8 cellular contexts compared by ENCODE assay signal in genomic region chr18:74598350-74599001, GRCh38. TPM values are rescaled to one million over a fixed set of nuclear protein-coding genes. Genes with fewer than 3 reads are reported as not detected.
DNase-seq lines count a peak whose midpoint lies in the region; ATAC-seq and TF ChIP-seq lines count a peak whose summit lies in the region.

No MANE protein-coding gene starts in this region.

- H2AFZ ChIP-seq in OCI-LY1 (ENCODE audit: low read length) (no peak overlapping the region), neuron (ENCODE audit: low read depth, low read length) (peak overlapping the region; percentile 98)

- peaks cover 20% of the 10 kb centered on the region for H3K79me2 ChIP-seq in OCI-LY1 (ENCODE audit: insufficient read depth, low read length)

- no peaks in the 10 kb centered on the region for H4K20me1 ChIP-seq in OCI-LY1 (ENCODE audit: insufficient read depth, low read length)

- no peaks in the 10 kb centered on the region for H3K9me3 ChIP-seq in CD4-positive, alpha-beta memory T cell (ENCODE audit: control insufficient read depth in 1 of 2, low read length in 2 of 2)
- H3K9me3 ChIP-seq in OCI-LY1 (ENCODE audit: low read length), result no peaks in the 10 kb centered on the region
- no peaks in the 10 kb centered on the region for H3K9me3 ChIP-seq in neuron (ENCODE audit: low read length)

- peak overlapping the region; percentile 58 to 99 for H3K4me3 ChIP-seq in CD4-positive, alpha-beta memory T cell (ENCODE audit: low read length in 2 of 2)
- peak overlapping the region; percentile 89 for H3K4me3 ChIP-seq in OCI-LY1 (ENCODE audit: low read depth, low read length, poor library complexity, severe bottlenecking)
- H3K4me3 ChIP-seq in neuron (ENCODE audit: low read length), result peak overlapping the region; percentile 94

- H3K4me1 Mint-ChIP-seq in CD4-positive, alpha-beta memory T cell, result peaks cover 35 to 76% (median 46%) of the 10 kb centered on the region in 4 donors
- H3K4me1 Mint-ChIP-seq in activated T-cell treated with anti-CD3 and anti-CD28 coated beads, Interleukin-2, amount 50 U/mL, for 72 hours (ENCODE audit: low read depth), result peaks cover 58% of the 10 kb centered on the region

- CTCF ChIA-PET in CD4-positive, alpha-beta memory T cell (lab: Charles Lee; ENCODE audit: partially characterized antibody), result interaction anchor here (1.0 to 2.7 kb wide), 9 partner anchors 26 to 880 kb away, joined by 3 to 10 read pairs (median 3); no protein-coding TSS in a partner anchor

- peaks cover 0 to 3% (median 0%) of the 10 kb centered on the region in 8 donors for H3K9me3 Mint-ChIP-seq in CD4-positive, alpha-beta memory T cell
- H3K9me3 Mint-ChIP-seq in activated T-cell treated with anti-CD3 and anti-CD28 coated beads, Interleukin-2, amount 50 U/mL, for 72 hours, result peaks cover 2% of the 10 kb centered on the region in 2 donors

- peak overlapping the region; percentile 98 to 99 (median 99) for H3K27ac Mint-ChIP-seq in CD4-positive, alpha-beta memory T cell
- peak overlapping the region; percentile 98 for H3K27ac Mint-ChIP-seq in activated T-cell treated with anti-CD3 and anti-CD28 coated beads, Interleukin-2, amount 50 U/mL, for 72 hours

- peaks cover 42% of the 10 kb centered on the region for H3K4me1 ChIP-seq in CD4-positive, alpha-beta memory T cell (ENCODE audit: insufficient read depth, low read length)
- H3K4me1 ChIP-seq in OCI-LY1 (ENCODE audit: insufficient read depth, low read length, severe bottlenecking) (peaks cover 29% of the 10 kb centered on the region), neuron (ENCODE audit: insufficient read depth, low read length) (peaks cover 21% of the 10 kb centered on the region)

- peak overlapping the region; percentile 90 for H3K9ac ChIP-seq in OCI-LY1 (ENCODE audit: low read length)

- H3K4me2 ChIP-seq in OCI-LY1 (ENCODE audit: low read length), result peak overlapping the region; percentile 91

- H3K36me3 Mint-ChIP-seq in CD4-positive, alpha-beta memory T cell, result peaks cover 21 to 38% of the 10 kb centered on the region in 2 donors
- H3K36me3 Mint-ChIP-seq in activated T-cell treated with anti-CD3 and anti-CD28 coated beads, Interleukin-2, amount 50 U/mL, for 72 hours (ENCODE audit: insufficient read depth in 2 of 2), result peaks cover 16 to 21% of the 10 kb centered on the region in 2 donors

- POLR2A ChIA-PET in CD4-positive, alpha-beta memory T cell (lab: Charles Lee; ENCODE audit: partially characterized antibody), result interaction anchor here (0.9 to 4.0 kb wide), 16 partner anchors 10 to 649 kb away, joined by 3 to 56 read pairs (median 6); partner anchors contain the start of genes CNDP2, PTGR3 and TSHZ1

- DNase-seq in CD4-positive, alpha-beta memory T cell, result peak in 4 of 5 donors; percentile 67 to 83 (median 70)
- DNase-seq in GM19240 (ENCODE audit: insufficient read length, low spot score) (peak; percentile 18), fibroblast of peridontal ligament (ENCODE audit: extremely low read depth) (peak; percentile 50), substantia nigra (lab: John Stamatoyannopoulos, UW) (peak in 30 of 49 donors; percentile 24 to 73 (median 50))
- DNase-seq in activated T-cell treated with anti-CD3 and anti-CD28 coated beads, Interleukin-2, amount 50 U/mL, for 72 hours, result peak; percentile 83 to 86

- intact Hi-C loops in CD4-positive, alpha-beta memory T cell (cut with micrococcal nuclease), result loop anchor here (1.0 to 5.0 kb wide), 3 partner anchors 32 to 612 kb away; partner anchors contain the start of gene TSHZ1

- peak overlapping the region; percentile 94 to 99 (median 96) for H3K4me3 Mint-ChIP-seq in CD4-positive, alpha-beta memory T cell
- H3K4me3 Mint-ChIP-seq in activated T-cell treated with anti-CD3 and anti-CD28 coated beads, Interleukin-2, amount 50 U/mL, for 72 hours, result peak overlapping the region; percentile 96 to 97

- peak; percentile 24; the same call in 1 of the 2 replicates for TF ChIP-seq CTCF in OCI-LY1 (IDR thresholded peaks at IDR 0.05; ENCODE audit: low read length)

- H3K27me3 ChIP-seq in CD4-positive, alpha-beta memory T cell (ENCODE audit: insufficient read depth, low read length), result no peaks in the 10 kb centered on the region
- H3K27me3 ChIP-seq in OCI-LY1 (ENCODE audit: insufficient read depth, low read length) (no peaks in the 10 kb centered on the region), neuron (ENCODE audit: insufficient read depth, low read length) (no peaks in the 10 kb centered on the region)

- H3K9me2 ChIP-seq in OCI-LY1 (ENCODE audit: low read depth, low read length), result no peaks in the 10 kb centered on the region

- H3K27ac ChIP-seq in CD4-positive, alpha-beta memory T cell (ENCODE audit: low read depth, low read length), result peak overlapping the region; percentile 93
- peak overlapping the region; percentile 77 for H3K27ac ChIP-seq in OCI-LY1 (ENCODE audit: low read depth, low read length, poor library complexity, severe bottlenecking)
- peak overlapping the region; percentile 96 for H3K27ac ChIP-seq in substantia nigra (ENCODE audit: low read depth, low read length, poor library complexity, severe bottlenecking)

- H3K27me3 Mint-ChIP-seq in CD4-positive, alpha-beta memory T cell, result no peaks in the 10 kb centered on the region
- no peaks in the 10 kb centered on the region for H3K27me3 Mint-ChIP-seq in activated T-cell treated with anti-CD3 and anti-CD28 coated beads, Interleukin-2, amount 50 U/mL, for 72 hours (ENCODE audit: low read depth)

- H3F3A ChIP-seq in OCI-LY1 (ENCODE audit: insufficient read depth, low read length), result no peaks in the 10 kb centered on the region

- peaks cover 6% of the 10 kb centered on the region for H3K36me3 ChIP-seq in CD4-positive, alpha-beta memory T cell (ENCODE audit: insufficient read depth, low read length)
- peaks cover 14% of the 10 kb centered on the region for H3K36me3 ChIP-seq in OCI-LY1 (ENCODE audit: insufficient read depth, low read length)
- H3K36me3 ChIP-seq in neuron (ENCODE audit: insufficient read depth, low read length), result peaks cover 6% of the 10 kb centered on the region

- peak; percentile 58 for ATAC-seq in HG03442 (IDR thresholded peaks at IDR 0.05; ENCODE audit: unreplicated experiment)
- ATAC-seq in activated T-cell treated with anti-CD3 and anti-CD28 coated beads, Interleukin-2, amount 50 U/mL, for 72 hours (replicated peaks in 1 of 2), result peak; percentile 67 to 70

RNA-seq across cellular contexts. Expression of gene ZNF407, which starts 0.8 kb away (rescaled TPM):
- total RNA-seq in CD4-positive, alpha-beta memory T cell, result 10 to 100 TPM; 25.8 to 26.9 TPM
- 1 to 10 TPM; 1.8 to 4.9 TPM for polyA plus RNA-seq in CD4-positive, alpha-beta memory T cell
- 10 to 100 TPM; 11.9 to 13.0 TPM for total RNA-seq in activated T-cell treated with anti-CD3 and anti-CD28 coated beads, Interleukin-2, amount 50 U/mL, for 72 hours

Comparison
In these comparisons a context has a peak if more than half of its experiments do, and no peak if none do; other contexts are left out.
1. Peak in every context shown above with its lines: DNase-seq, ATAC-seq, H3K4me3 ChIP-seq and H3K27ac ChIP-seq.
2. DNase-seq: peak in every context shown above with its lines; median percentile 84 in activated T-cell treated with anti-CD3 and anti-CD28 coated beads, Interleukin-2, amount 50 U/mL, for 72 hours; 70 in CD4-positive, alpha-beta memory T cell; 50 in substantia nigra; 50 in fibroblast of peridontal ligament; 18 in GM19240.